In the genomic region with DNA sequence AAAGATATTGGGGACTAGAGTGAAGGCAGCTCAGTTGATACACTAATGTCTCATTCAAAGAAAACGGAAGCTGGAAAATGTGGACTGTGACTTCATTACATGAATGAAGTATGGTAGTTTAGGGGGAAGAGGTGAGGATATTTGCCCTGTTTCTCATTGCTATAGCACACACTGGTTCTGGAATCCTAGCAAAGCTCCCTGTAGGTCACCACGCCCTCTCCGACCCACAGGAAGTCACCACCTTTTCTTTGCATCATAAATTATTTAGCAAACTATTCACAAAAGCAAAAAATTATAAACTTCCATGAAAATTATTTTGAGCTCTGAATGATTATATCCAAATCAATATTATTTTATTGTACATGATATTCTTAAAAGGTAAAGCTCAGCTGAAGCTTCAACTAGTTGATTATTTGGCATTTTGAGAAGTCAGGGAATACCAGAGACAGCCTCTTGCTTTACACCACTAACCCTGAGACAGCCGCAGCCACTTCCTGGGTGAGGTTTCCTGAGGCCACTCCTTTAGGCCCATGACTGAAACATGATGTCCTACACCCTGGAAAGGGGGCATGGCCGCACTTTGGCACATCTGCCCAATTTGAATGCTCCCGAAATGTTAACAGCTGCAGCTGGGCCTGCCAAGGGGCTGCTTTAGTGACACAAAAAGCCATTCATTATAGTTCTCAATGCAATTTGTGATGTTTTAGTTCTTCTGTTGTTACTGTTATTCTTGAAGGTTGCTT, we compare ENCODE assay signal across 9 cellular contexts. TPM values are rescaled to one million over a fixed set of nuclear protein-coding genes. Genes with fewer than 3 reads are reported as not detected.
DNase-seq lines count a peak whose midpoint lies in the region; ATAC-seq and TF ChIP-seq lines count a peak whose summit lies in the region.
"Had no signal": no experiment of that assay in that cellular context is flagged by ENCODE, and none has a peak within 500 bp of the region (broad histone marks: within the 10 kb centered on the region; RNA-seq: fewer than 3 reads in every experiment).

No MANE protein-coding gene starts in this region.

- no peak overlapping the region for H3K4me3 Mint-ChIP-seq in activated CD8-positive, alpha-beta T cell treated with anti-CD3 and anti-CD28 coated beads for 36 hours

- no peak for TF ChIP-seq CTCF in activated CD8-positive, alpha-beta T cell treated with anti-CD3 and anti-CD28 coated beads for 36 hours (IDR thresholded peaks at IDR 0.05)
- TF ChIP-seq CTCF in stomach (IDR thresholded peaks at IDR 0.05): no peak

- CTCF ChIA-PET in activated CD8-positive, alpha-beta T cell treated with anti-CD3 and anti-CD28 coated beads for 36 hours (lab: Charles Lee): interaction anchor here (0.9 to 2.6 kb wide), 3 partner anchors 8 to 263 kb away, joined by 3 to 10 read pairs (median 3); no protein-coding TSS in a partner anchor

- POLR2A ChIA-PET in activated CD8-positive, alpha-beta T cell treated with anti-CD3 and anti-CD28 coated beads for 36 hours (lab: Charles Lee): interaction anchor here (1.3 kb wide), 1 partner anchor 263 kb away, joined by 3 read pairs; no protein-coding TSS in a partner anchor

- 61 to 75% (median 65%) methylated on average over 6 of the region's 6 CpGs for WGBS in stomach, 5 donors

- H3K27ac Mint-ChIP-seq in activated CD8-positive, alpha-beta T cell treated with anti-CD3 and anti-CD28 coated beads for 36 hours: peak overlapping the region; percentile 52

- H3K4me1 ChIP-seq in stomach: peaks cover 0 to 11% (median 4%) of the 10 kb centered on the region in 4 donors

- H3K4me3 ChIP-seq in stomach: no peak overlapping the region

- H3K27me3 Mint-ChIP-seq in activated CD8-positive, alpha-beta T cell treated with anti-CD3 and anti-CD28 coated beads for 36 hours: no peaks in the 10 kb centered on the region

- peaks cover 2% of the 10 kb centered on the region for H3K36me3 Mint-ChIP-seq in activated CD8-positive, alpha-beta T cell treated with anti-CD3 and anti-CD28 coated beads for 36 hours (ENCODE audit: low read depth)

- H3K4me1 Mint-ChIP-seq in activated CD8-positive, alpha-beta T cell treated with anti-CD3 and anti-CD28 coated beads for 36 hours (ENCODE audit: low read depth): peaks cover 36% of the 10 kb centered on the region

- DNase-seq in activated CD4-positive, alpha-beta T cell treated with anti-CD3 and anti-CD28 coated beads for 4 hours: peak; percentile 5 to 28
- DNase-seq in activated CD4-positive, alpha-beta T cell treated with anti-CD3 and anti-CD28 coated beads, Interleukin-2, amount 50 U/mL, for 4 hours: no peak
- DNase-seq in activated CD8-positive, alpha-beta T cell treated with anti-CD3 and anti-CD28 coated beads for 36 hours: peak; percentile 60
- DNase-seq in hippocampal formation (lab: John Stamatoyannopoulos, UW) (peak; percentile 23 to 33), stomach (peak; percentile 31), NCI-H510A treated with DMSO at 0.1 percent for 48 hours (lab: John Stamatoyannopoulos, UW) (no peak), NCI-H1092 (lab: John Stamatoyannopoulos, UW) (no peak), EL (no peak)
- DNase-seq: retina had no signal

- H3K36me3 ChIP-seq in stomach: no peaks in the 10 kb centered on the region

- TF ChIP-seq POLR2A in stomach (IDR thresholded peaks at IDR 0.05): no peak

- H3K27me3 ChIP-seq in stomach: no peaks in the 10 kb centered on the region

- intact Hi-C loops in activated CD8-positive, alpha-beta T cell treated with anti-CD3 and anti-CD28 coated beads for 36 hours (cut with micrococcal nuclease): no loop called here
- intact Hi-C loops in stomach (cut with DNase I; ENCODE audit: low total_unique reads): no loop called here

- peak overlapping the region in 1 of 5 donors; percentile 1 for H3K27ac ChIP-seq in stomach

- peaks cover 8% of the 10 kb centered on the region for H3K9me3 Mint-ChIP-seq in activated CD8-positive, alpha-beta T cell treated with anti-CD3 and anti-CD28 coated beads for 36 hours

- ATAC-seq in activated CD8-positive, alpha-beta T cell treated with anti-CD3 and anti-CD28 coated beads for 36 hours: peak; percentile 64

- TF ChIP-seq EP300 in stomach (IDR thresholded peaks at IDR 0.05): no peak

- H3K9me3 ChIP-seq in stomach: no peaks in the 10 kb centered on the region

RNA-seq across cellular contexts. Expression of a gene that starts 50.0 kb away (rescaled TPM):
- total RNA-seq in activated CD8-positive, alpha-beta T cell treated with anti-CD3 and anti-CD28 coated beads for 36 hours: 10 to 100 TPM; 11.2 to 11.6 TPM
- total RNA-seq in stomach: 10 to 100 TPM in 4 of 5 donors, 1 to 10 TPM in 1; 1.4 to 22.6 (median 19.8) TPM
- polyA plus RNA-seq in stomach: 1 to 10 TPM; 2.0 to 4.7 (median 4.6) TPM

Comparison
In these comparisons a context has a peak if more than half of its experiments do, and no peak if none do; other contexts are left out.
1. DNase-seq: peak in activated CD4-positive, alpha-beta T cell treated with anti-CD3 and anti-CD28 coated beads for 4 hours (2 of 2), activated CD8-positive, alpha-beta T cell treated with anti-CD3 and anti-CD28 coated beads for 36 hours (single experiment), hippocampal formation (2 of 2) and stomach (single experiment); none in activated CD4-positive, alpha-beta T cell treated with anti-CD3 and anti-CD28 coated beads, Interleukin-2, amount 50 U/mL, for 4 hours (0 of 2), NCI-H510A treated with DMSO at 0.1 percent for 48 hours (single experiment), NCI-H1092 (single experiment) and EL (single experiment).